In genomic region chr17:76071497-76072148, GRCh38 we compare ENCODE assay signal across 1 cellular context.
TF ChIP-seq lines count a peak whose summit lies in the region.

No MANE protein-coding gene starts in this region.

TF ChIP-seq in SK-N-SH treated with all-trans-retinoic acid at 6 μM for 48 hours, 23 proteins besides CTCF, POLR2A, EP300 and RAD21 (continued from another document):
- TF ChIP-seq ZNF8 (CRISPR knock-in tag; IDR thresholded peaks at IDR 0.05), result no peak
- TF ChIP-seq RARB (CRISPR knock-in tag; IDR thresholded peaks at IDR 0.05), result no peak
- no peak for TF ChIP-seq ZNF565 (CRISPR knock-in tag; conservative IDR thresholded peaks at IDR 0.05; ENCODE audit: low read depth)
- TF ChIP-seq CSRNP3 (CRISPR knock-in tag; IDR thresholded peaks at IDR 0.05), result no peak
- TF ChIP-seq GLIS3 (CRISPR knock-in tag; IDR thresholded peaks at IDR 0.05), result no peak
- TF ChIP-seq SNAI2 (CRISPR knock-in tag; IDR thresholded peaks at IDR 0.05), result no peak
- no peak for TF ChIP-seq ARNTL (CRISPR knock-in tag; IDR thresholded peaks at IDR 0.05; ENCODE audit: borderline replicate concordance, low read depth)
- no peak for TF ChIP-seq PPARA (CRISPR knock-in tag; IDR thresholded peaks at IDR 0.05; ENCODE audit: borderline replicate concordance)
